ENCODE assay signal across 10 cellular contexts in the genomic region with DNA sequence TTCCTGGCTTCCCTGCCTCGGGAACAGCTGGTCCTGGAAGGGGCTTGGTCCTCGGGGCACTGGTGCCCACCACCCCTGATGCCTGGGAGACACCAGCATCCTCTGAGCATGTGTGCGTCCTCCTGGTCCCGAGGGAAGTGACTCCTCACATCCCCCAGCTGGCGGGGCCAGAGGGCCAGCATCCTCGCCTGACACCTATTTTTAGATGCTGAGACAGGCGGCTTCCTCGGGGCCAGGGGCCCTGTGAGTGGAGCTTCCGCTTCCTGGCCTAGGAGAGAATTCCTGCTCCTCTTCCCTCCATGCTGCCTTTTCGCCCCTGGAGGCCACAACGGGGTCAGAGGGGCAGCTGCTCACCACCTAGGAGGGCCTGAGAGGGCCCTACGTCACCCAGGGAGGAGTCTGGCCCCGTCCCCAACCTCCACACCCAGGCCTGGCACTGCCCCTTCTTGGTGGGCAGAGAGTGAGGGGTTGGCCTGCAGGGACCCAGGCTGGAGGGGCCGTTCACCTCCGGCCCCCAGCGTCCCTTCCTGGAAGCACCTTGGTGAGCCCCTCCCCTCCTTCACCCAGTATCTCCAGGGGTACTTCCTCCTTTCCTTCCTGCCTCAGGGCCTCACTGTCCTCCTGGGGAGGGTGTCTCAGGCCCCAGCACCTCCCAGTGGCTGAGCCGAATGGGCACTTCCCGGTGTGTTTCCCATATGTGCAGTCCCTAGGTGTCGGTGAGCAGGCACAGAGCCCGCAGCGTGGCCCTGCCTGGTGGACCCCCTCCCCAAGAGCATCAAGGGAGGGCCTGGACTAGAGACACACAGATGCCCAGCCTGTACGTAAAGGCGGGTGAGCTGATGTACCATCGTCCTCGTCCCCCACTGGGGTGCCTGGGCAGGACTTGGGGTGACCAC. TPM values are rescaled to one million over a fixed set of nuclear protein-coding genes. Genes with fewer than 3 reads are reported as not detected.
A peak's percentile ranks its signal among the peaks of the same experiment; 100 is the strongest.
DNase-seq lines count a peak whose midpoint lies in the region; ATAC-seq and TF ChIP-seq lines count a peak whose summit lies in the region.
"Had no signal": no experiment of that assay in that cellular context is flagged by ENCODE, and none has a peak within 500 bp of the region (broad histone marks: within the 10 kb centered on the region; RNA-seq: fewer than 3 reads in every experiment).

No MANE protein-coding gene starts in this region.

- peak overlapping the region; percentile 65 for H3K27ac Mint-ChIP-seq in activated CD8-positive, alpha-beta T cell treated with anti-CD3 and anti-CD28 coated beads, Interleukin-2, amount 10 ng/mL, durations not matched to agents 7 days and 5 days
- H3K27ac Mint-ChIP-seq in activated CD8-positive, alpha-beta T cell treated with anti-CD3 and anti-CD28 coated beads for 36 hours, result no peak overlapping the region
- peak overlapping the region; percentile 88 for H3K27ac Mint-ChIP-seq in central memory CD8-positive, alpha-beta T cell (ENCODE audit: low read depth)
- peak overlapping the region; percentile 66 for H3K27ac Mint-ChIP-seq in type B pancreatic cell
- H3K27ac Mint-ChIP-seq: activated naive CD4-positive, alpha-beta T cell treated with anti-CD3 and anti-CD28 coated beads, Interleukin-2, amount 50 U/mL, for 24 hours had no signal

- POLR2A ChIA-PET in activated CD8-positive, alpha-beta T cell treated with anti-CD3 and anti-CD28 coated beads, Interleukin-2, amount 10 ng/mL, durations not matched to agents 7 days and 5 days (lab: Charles Lee), result interaction anchor here (1.3 kb wide), 1 partner anchor 18 kb away, joined by 7 read pairs; the partner anchor contains the start of gene TSSC4
- POLR2A ChIA-PET in activated CD8-positive, alpha-beta T cell treated with anti-CD3 and anti-CD28 coated beads for 36 hours (lab: Charles Lee), result interaction anchor here (1.0 to 1.9 kb wide), 3 partner anchors 8 to 65 kb away, joined by 3 to 5 read pairs (median 3); no protein-coding TSS in a partner anchor

- no peak overlapping the region for H3K4me3 Mint-ChIP-seq in activated CD8-positive, alpha-beta T cell treated with anti-CD3 and anti-CD28 coated beads, Interleukin-2, amount 10 ng/mL, durations not matched to agents 7 days and 5 days
- no peak overlapping the region for H3K4me3 Mint-ChIP-seq in activated CD8-positive, alpha-beta T cell treated with anti-CD3 and anti-CD28 coated beads for 36 hours
- H3K4me3 Mint-ChIP-seq in central memory CD8-positive, alpha-beta T cell, result peak overlapping the region; percentile 83
- no peak overlapping the region for H3K4me3 Mint-ChIP-seq in type B pancreatic cell
- H3K4me3 Mint-ChIP-seq: activated naive CD4-positive, alpha-beta T cell treated with anti-CD3 and anti-CD28 coated beads, Interleukin-2, amount 50 U/mL, for 24 hours had no signal

- H3K4me1 Mint-ChIP-seq in activated CD8-positive, alpha-beta T cell treated with anti-CD3 and anti-CD28 coated beads, Interleukin-2, amount 10 ng/mL, durations not matched to agents 7 days and 5 days (ENCODE audit: low read depth), result peaks cover 65% of the 10 kb centered on the region
- peaks cover 60% of the 10 kb centered on the region for H3K4me1 Mint-ChIP-seq in activated CD8-positive, alpha-beta T cell treated with anti-CD3 and anti-CD28 coated beads for 36 hours (ENCODE audit: low read depth)
- peaks cover 67% of the 10 kb centered on the region for H3K4me1 Mint-ChIP-seq in central memory CD8-positive, alpha-beta T cell
- peaks cover 16% of the 10 kb centered on the region for H3K4me1 Mint-ChIP-seq in type B pancreatic cell (ENCODE audit: unreplicated experiment)

- DNase-seq in activated CD8-positive, alpha-beta T cell treated with anti-CD3 and anti-CD28 coated beads, Interleukin-2, amount 10 ng/mL, durations not matched to agents 7 days and 5 days, result no peak
- no peak for DNase-seq in activated CD8-positive, alpha-beta T cell treated with anti-CD3 and anti-CD28 coated beads for 36 hours
- DNase-seq in central memory CD8-positive, alpha-beta T cell (ENCODE audit: low spot score in 2 of 2), result no peak
- DNase-seq in lung (ENCODE audit: low spot score), result no peak
- DNase-seq in type B pancreatic cell (ENCODE audit: extremely low spot score, unreplicated experiment), result no peak
- no peak for DNase-seq in middle frontal gyrus (ENCODE audit: extremely low spot score, low spot score)
- no peak for DNase-seq in activated T-cell treated with anti-CD3 and anti-CD28 coated beads, Interleukin-2, amount 50 U/mL, for 48 hours
- DNase-seq: NCI-H446 had no signal

- H3K9me3 ChIP-seq in lung (ENCODE audit: control insufficient read depth in 2 of 2, insufficient read depth in 1 of 2, low read length in 1 of 2), result no peaks in the 10 kb centered on the region

- no peaks in the 10 kb centered on the region for H3K27me3 Mint-ChIP-seq in activated CD8-positive, alpha-beta T cell treated with anti-CD3 and anti-CD28 coated beads, Interleukin-2, amount 10 ng/mL, durations not matched to agents 7 days and 5 days (ENCODE audit: low read depth)
- no peaks in the 10 kb centered on the region for H3K27me3 Mint-ChIP-seq in activated CD8-positive, alpha-beta T cell treated with anti-CD3 and anti-CD28 coated beads for 36 hours
- H3K27me3 Mint-ChIP-seq in central memory CD8-positive, alpha-beta T cell, result no peaks in the 10 kb centered on the region
- no peaks in the 10 kb centered on the region for H3K27me3 Mint-ChIP-seq in type B pancreatic cell
- H3K27me3 Mint-ChIP-seq: activated naive CD4-positive, alpha-beta T cell treated with anti-CD3 and anti-CD28 coated beads, Interleukin-2, amount 50 U/mL, for 24 hours had no signal

- H3K36me3 Mint-ChIP-seq in activated CD8-positive, alpha-beta T cell treated with anti-CD3 and anti-CD28 coated beads, Interleukin-2, amount 10 ng/mL, durations not matched to agents 7 days and 5 days (ENCODE audit: low read depth), result peaks cover 19% of the 10 kb centered on the region
- peaks cover 1% of the 10 kb centered on the region for H3K36me3 Mint-ChIP-seq in activated CD8-positive, alpha-beta T cell treated with anti-CD3 and anti-CD28 coated beads for 36 hours (ENCODE audit: low read depth)
- peaks cover 53% of the 10 kb centered on the region for H3K36me3 Mint-ChIP-seq in central memory CD8-positive, alpha-beta T cell (ENCODE audit: insufficient read depth)
- H3K36me3 Mint-ChIP-seq in type B pancreatic cell, result no peaks in the 10 kb centered on the region
- H3K36me3 Mint-ChIP-seq: activated naive CD4-positive, alpha-beta T cell treated with anti-CD3 and anti-CD28 coated beads, Interleukin-2, amount 50 U/mL, for 24 hours had no signal

- CTCF ChIA-PET in activated CD8-positive, alpha-beta T cell treated with anti-CD3 and anti-CD28 coated beads, Interleukin-2, amount 10 ng/mL, durations not matched to agents 7 days and 5 days (lab: Charles Lee), result interaction anchor here (0.6 kb wide), 1 partner anchor 18 kb away, joined by 3 read pairs; no protein-coding TSS in a partner anchor
- CTCF ChIA-PET in activated CD8-positive, alpha-beta T cell treated with anti-CD3 and anti-CD28 coated beads for 36 hours (lab: Charles Lee), result interaction anchor here (1.1 to 2.2 kb wide), 2 partner anchors 37 to 78 kb away, joined by 7 read pairs; no protein-coding TSS in a partner anchor

- WGBS in lung, 2 donors, result 38 to 48% methylated on average over 25 of the region's 25 CpGs

- peaks cover 0 to 9% of the 10 kb centered on the region in 2 donors for H3K36me3 ChIP-seq in lung (ENCODE audit: control insufficient read depth in 2 of 2, insufficient read depth in 2 of 2, low read length in 2 of 2)

- no peak for ATAC-seq in activated CD8-positive, alpha-beta T cell treated with anti-CD3 and anti-CD28 coated beads, Interleukin-2, amount 10 ng/mL, durations not matched to agents 7 days and 5 days
- ATAC-seq in activated CD8-positive, alpha-beta T cell treated with anti-CD3 and anti-CD28 coated beads for 36 hours, result no peak
- no peak for ATAC-seq in central memory CD8-positive, alpha-beta T cell (replicated peaks; ENCODE audit: extremely low read depth, poor library complexity, severe bottlenecking)
- no peak for ATAC-seq in lung (ENCODE audit: insufficient read depth, low FRiP score)
- ATAC-seq in HG03442 (IDR thresholded peaks at IDR 0.05; ENCODE audit: unreplicated experiment), result no peak

- H3K4me3 ChIP-seq in lung, result no peak overlapping the region

- peaks cover 21 to 59% of the 10 kb centered on the region in 2 donors for H3K4me1 ChIP-seq in lung (ENCODE audit: control insufficient read depth in 2 of 2, insufficient read depth in 2 of 2, low read length in 2 of 2)

- H3K27me3 ChIP-seq in lung (ENCODE audit: control insufficient read depth, insufficient read depth), result no peaks in the 10 kb centered on the region

- no peaks in the 10 kb centered on the region for H3K9me3 Mint-ChIP-seq in activated CD8-positive, alpha-beta T cell treated with anti-CD3 and anti-CD28 coated beads, Interleukin-2, amount 10 ng/mL, durations not matched to agents 7 days and 5 days (ENCODE audit: insufficient read depth)
- H3K9me3 Mint-ChIP-seq in activated CD8-positive, alpha-beta T cell treated with anti-CD3 and anti-CD28 coated beads for 36 hours, result no peaks in the 10 kb centered on the region
- no peaks in the 10 kb centered on the region for H3K9me3 Mint-ChIP-seq in central memory CD8-positive, alpha-beta T cell
- no peaks in the 10 kb centered on the region for H3K9me3 Mint-ChIP-seq in type B pancreatic cell
- H3K9me3 Mint-ChIP-seq: activated naive CD4-positive, alpha-beta T cell treated with anti-CD3 and anti-CD28 coated beads, Interleukin-2, amount 50 U/mL, for 24 hours had no signal

- intact Hi-C loops in activated CD8-positive, alpha-beta T cell treated with anti-CD3 and anti-CD28 coated beads for 36 hours (cut with micrococcal nuclease), result no loop called here

- H3K27ac ChIP-seq in lung (ENCODE audit: low read depth in 1 of 2, low read length in 1 of 2), result peak overlapping the region; percentile 86 to 87

- no peak for TF ChIP-seq CTCF in activated CD8-positive, alpha-beta T cell treated with anti-CD3 and anti-CD28 coated beads for 36 hours (IDR thresholded peaks at IDR 0.05)
- TF ChIP-seq CTCF in lung (IDR thresholded peaks at IDR 0.05; ENCODE audit: control extremely low read depth, extremely low read depth) (no peak), type B pancreatic cell (conservative IDR thresholded peaks at IDR 0.05) (no peak)

RNA-seq across cellular contexts. Expression of gene CD81, which starts 6.1 kb away (rescaled TPM):
- 100 to 1,000 TPM; 142 to 145 TPM for total RNA-seq in activated CD8-positive, alpha-beta T cell treated with anti-CD3 and anti-CD28 coated beads, Interleukin-2, amount 10 ng/mL, durations not matched to agents 7 days and 5 days
- 100 to 1,000 TPM; 133 to 138 TPM for total RNA-seq in activated CD8-positive, alpha-beta T cell treated with anti-CD3 and anti-CD28 coated beads for 36 hours
- 100 to 1,000 TPM; 605 to 708 TPM for total RNA-seq in lung
- polyA plus RNA-seq in lung, result 100 to 1,000 TPM; 412 to 679 TPM
- total RNA-seq in type B pancreatic cell (ENCODE audit: low replicate concordance), result 350 and 438 TPM in 2 replicates

RNA-seq across cellular contexts. Expression of gene TSSC4, which starts 17.4 kb away (rescaled TPM):
- 10 to 100 TPM; 45.3 to 49.4 TPM for total RNA-seq in activated CD8-positive, alpha-beta T cell treated with anti-CD3 and anti-CD28 coated beads, Interleukin-2, amount 10 ng/mL, durations not matched to agents 7 days and 5 days
- total RNA-seq in activated CD8-positive, alpha-beta T cell treated with anti-CD3 and anti-CD28 coated beads for 36 hours, result 10 to 100 TPM; 36.2 to 38.9 TPM
- total RNA-seq in lung, result 10 to 100 TPM; 25.1 to 56.5 TPM
- polyA plus RNA-seq in lung, result 10 to 100 TPM; 48.8 to 50.7 TPM
- total RNA-seq in type B pancreatic cell (ENCODE audit: low replicate concordance), result 59.0 and 59.7 TPM in 2 replicates
